Comparison of ENCODE assay signal across 1 cellular context in the genomic region with DNA sequence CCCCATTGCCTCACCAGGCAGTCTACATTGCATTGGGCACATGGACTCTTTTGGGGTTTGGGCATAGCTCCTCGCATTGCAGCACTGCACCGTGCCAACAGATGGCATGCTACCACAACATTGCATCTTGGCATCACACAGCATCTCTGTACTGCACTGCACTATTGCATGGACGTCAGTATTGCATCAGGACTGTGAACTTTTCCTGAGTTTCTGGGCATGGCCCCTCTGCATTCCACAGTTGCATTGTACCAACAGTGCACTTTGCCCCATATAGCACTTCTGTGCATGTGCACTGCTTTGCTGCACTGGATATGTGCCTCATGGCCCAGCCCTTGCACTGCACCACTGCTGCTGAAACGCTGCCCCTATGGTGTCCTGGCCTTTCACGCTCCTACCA.
TF ChIP-seq lines count a peak whose summit lies in the region.

No MANE protein-coding gene starts in this region.

TF ChIP-seq in WTC11, 78 proteins besides CTCF, POLR2A, EP300 and RAD21 (continued from another document):
- TF ChIP-seq, protein P1, sequence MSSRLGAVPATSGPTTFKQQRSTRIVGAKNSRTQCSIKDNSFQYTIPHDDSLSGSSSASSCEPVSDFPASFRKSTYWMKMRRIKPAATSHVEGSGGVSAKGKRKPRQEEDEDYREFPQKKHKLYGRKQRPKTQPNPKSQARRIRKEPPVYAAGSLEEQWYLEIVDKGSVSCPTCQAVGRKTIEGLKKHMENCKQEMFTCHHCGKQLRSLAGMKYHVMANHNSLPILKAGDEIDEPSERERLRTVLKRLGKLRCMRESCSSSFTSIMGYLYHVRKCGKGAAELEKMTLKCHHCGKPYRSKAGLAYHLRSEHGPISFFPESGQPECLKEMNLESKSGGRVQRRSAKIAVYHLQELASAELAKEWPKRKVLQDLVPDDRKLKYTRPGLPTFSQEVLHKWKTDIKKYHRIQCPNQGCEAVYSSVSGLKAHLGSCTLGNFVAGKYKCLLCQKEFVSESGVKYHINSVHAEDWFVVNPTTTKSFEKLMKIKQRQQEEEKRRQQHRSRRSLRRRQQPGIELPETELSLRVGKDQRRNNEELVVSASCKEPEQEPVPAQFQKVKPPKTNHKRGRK (CRISPR knock-in tag; IDR thresholded peaks at IDR 0.05; ENCODE audit: borderline replicate concordance): no peak
- TF ChIP-seq, protein P2, sequence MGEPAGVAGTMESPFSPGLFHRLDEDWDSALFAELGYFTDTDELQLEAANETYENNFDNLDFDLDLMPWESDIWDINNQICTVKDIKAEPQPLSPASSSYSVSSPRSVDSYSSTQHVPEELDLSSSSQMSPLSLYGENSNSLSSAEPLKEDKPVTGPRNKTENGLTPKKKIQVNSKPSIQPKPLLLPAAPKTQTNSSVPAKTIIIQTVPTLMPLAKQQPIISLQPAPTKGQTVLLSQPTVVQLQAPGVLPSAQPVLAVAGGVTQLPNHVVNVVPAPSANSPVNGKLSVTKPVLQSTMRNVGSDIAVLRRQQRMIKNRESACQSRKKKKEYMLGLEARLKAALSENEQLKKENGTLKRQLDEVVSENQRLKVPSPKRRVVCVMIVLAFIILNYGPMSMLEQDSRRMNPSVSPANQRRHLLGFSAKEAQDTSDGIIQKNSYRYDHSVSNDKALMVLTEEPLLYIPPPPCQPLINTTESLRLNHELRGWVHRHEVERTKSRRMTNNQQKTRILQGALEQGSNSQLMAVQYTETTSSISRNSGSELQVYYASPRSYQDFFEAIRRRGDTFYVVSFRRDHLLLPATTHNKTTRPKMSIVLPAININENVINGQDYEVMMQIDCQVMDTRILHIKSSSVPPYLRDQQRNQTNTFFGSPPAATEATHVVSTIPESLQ (CRISPR knock-in tag; IDR thresholded peaks at IDR 0.05): no peak
- TF ChIP-seq, protein P3, sequence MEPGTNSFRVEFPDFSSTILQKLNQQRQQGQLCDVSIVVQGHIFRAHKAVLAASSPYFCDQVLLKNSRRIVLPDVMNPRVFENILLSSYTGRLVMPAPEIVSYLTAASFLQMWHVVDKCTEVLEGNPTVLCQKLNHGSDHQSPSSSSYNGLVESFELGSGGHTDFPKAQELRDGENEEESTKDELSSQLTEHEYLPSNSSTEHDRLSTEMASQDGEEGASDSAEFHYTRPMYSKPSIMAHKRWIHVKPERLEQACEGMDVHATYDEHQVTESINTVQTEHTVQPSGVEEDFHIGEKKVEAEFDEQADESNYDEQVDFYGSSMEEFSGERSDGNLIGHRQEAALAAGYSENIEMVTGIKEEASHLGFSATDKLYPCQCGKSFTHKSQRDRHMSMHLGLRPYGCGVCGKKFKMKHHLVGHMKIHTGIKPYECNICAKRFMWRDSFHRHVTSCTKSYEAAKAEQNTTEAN (CRISPR knock-in tag; IDR thresholded peaks at IDR 0.05): no peak
- TF ChIP-seq EMX1 (CRISPR knock-in tag; IDR thresholded peaks at IDR 0.05) (no peak), JAZF1 (CRISPR knock-in tag; IDR thresholded peaks at IDR 0.05) (no peak)
